In the genomic region with DNA sequence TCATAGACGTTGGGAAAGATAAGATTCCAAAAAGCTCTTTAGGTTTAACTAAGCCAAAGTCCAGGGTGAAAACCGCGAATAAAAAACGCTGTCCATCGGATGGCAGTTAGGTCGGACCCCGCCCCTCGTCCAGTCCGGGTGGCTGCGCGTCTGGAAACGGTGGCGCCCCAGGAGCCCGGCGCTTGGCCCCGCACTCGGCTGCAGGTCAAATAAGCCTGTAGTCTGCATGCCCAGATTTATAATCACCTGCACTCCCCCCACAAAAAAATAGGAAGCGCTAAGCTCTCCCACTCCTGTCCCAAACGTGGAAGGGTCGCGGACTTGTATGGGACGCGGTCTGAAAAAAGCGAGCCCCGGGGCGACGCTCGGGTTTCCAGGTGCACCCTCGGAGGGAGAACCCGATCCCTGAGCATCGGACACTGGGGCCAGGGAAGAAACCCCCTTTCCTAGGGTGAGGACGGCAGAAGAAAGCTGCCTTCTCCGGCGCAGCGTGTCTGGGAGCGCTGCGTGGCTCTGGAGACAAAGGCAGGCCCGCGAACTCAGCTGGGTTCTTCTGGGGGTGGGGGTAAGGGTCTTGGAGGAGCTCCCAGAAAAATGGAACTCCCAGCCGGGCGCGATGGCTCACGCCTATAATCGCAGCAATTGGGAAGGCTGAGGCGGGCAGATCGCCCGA, we compare ENCODE assay signal across 8 cellular contexts. TPM values are rescaled to one million over a fixed set of nuclear protein-coding genes. Genes with fewer than 3 reads are reported as not detected.
DNase-seq lines count a peak whose midpoint lies in the region; ATAC-seq and TF ChIP-seq lines count a peak whose summit lies in the region.

No MANE protein-coding gene starts in this region.

- H3K27ac Mint-ChIP-seq in activated T-helper 2 cell treated with anti-CD3 and anti-CD28 coated beads, Interferon-gamma antibody, Interleukin-2, Interleukin-4, amounts not matched to agents 10 μg/mL and 5 μg/mL and 100 μg/mL, durations not matched to agents 14 hours and 24 hours and 36 hours, result peak overlapping the region; percentile 99
- peak overlapping the region; percentile 100 for H3K27ac Mint-ChIP-seq in neural crest cell (ENCODE audit: unreplicated experiment)

- DNase-seq in NCI-H82 (lab: John Stamatoyannopoulos, UW) (peak; percentile 55), NCI-H82 treated with DMSO at 0.1 percent for 48 hours (lab: John Stamatoyannopoulos, UW; ENCODE audit: unreplicated experiment) (no peak), NCI-H2227 (lab: John Stamatoyannopoulos, UW; ENCODE audit: unreplicated experiment) (peak; percentile 90), foreskin keratinocyte (peak in 1 of 2 donors; percentile 49), neural crest cell (ENCODE audit: low read depth, low spot score) (peak; percentile 67)
- no peak for DNase-seq in activated T-helper 2 cell treated with anti-CD3 and anti-CD28 coated beads, Interferon-gamma antibody, Interleukin-2, Interleukin-4, amounts not matched to agents 10 μg/mL and 5 μg/mL and 100 μg/mL, durations not matched to agents 14 hours and 24 hours and 36 hours (ENCODE audit: low spot score)

- no peaks in the 10 kb centered on the region for H3K27me3 ChIP-seq in foreskin keratinocyte

- WGBS in urinary bladder, result under 1% methylated on average over 47 of the region's 47 CpGs

- peak overlapping the region; percentile 47 for H3K4me3 ChIP-seq in urinary bladder (ENCODE audit: low read depth, low read length)

- peak overlapping the region; percentile 96 for H3K4me3 Mint-ChIP-seq in activated T-helper 2 cell treated with anti-CD3 and anti-CD28 coated beads, Interferon-gamma antibody, Interleukin-2, Interleukin-4, amounts not matched to agents 10 μg/mL and 5 μg/mL and 100 μg/mL, durations not matched to agents 14 hours and 24 hours and 36 hours (ENCODE audit: low read depth)
- peak overlapping the region; percentile 98 for H3K4me3 Mint-ChIP-seq in neural crest cell

- intact Hi-C loops in activated T-helper 2 cell treated with anti-CD3 and anti-CD28 coated beads, Interferon-gamma antibody, Interleukin-2, Interleukin-4, amounts not matched to agents 10 μg/mL and 5 μg/mL and 100 μg/mL, durations not matched to agents 14 hours and 24 hours and 36 hours (cut with micrococcal nuclease), result loop anchor here (5.0 to 10.0 kb wide), 4 partner anchors 126 to 1061 kb away; a partner anchor contains a TSS

- peaks cover 10% of the 10 kb centered on the region for H3K36me3 Mint-ChIP-seq in activated T-helper 2 cell treated with anti-CD3 and anti-CD28 coated beads, Interferon-gamma antibody, Interleukin-2, Interleukin-4, amounts not matched to agents 10 μg/mL and 5 μg/mL and 100 μg/mL, durations not matched to agents 14 hours and 24 hours and 36 hours (ENCODE audit: low read depth)
- no peaks in the 10 kb centered on the region for H3K36me3 Mint-ChIP-seq in neural crest cell (ENCODE audit: low read depth)

- H3K9me3 Mint-ChIP-seq in activated T-helper 2 cell treated with anti-CD3 and anti-CD28 coated beads, Interferon-gamma antibody, Interleukin-2, Interleukin-4, amounts not matched to agents 10 μg/mL and 5 μg/mL and 100 μg/mL, durations not matched to agents 14 hours and 24 hours and 36 hours, result no peaks in the 10 kb centered on the region
- H3K9me3 Mint-ChIP-seq in neural crest cell, result no peaks in the 10 kb centered on the region

- ATAC-seq in HG02885 (IDR thresholded peaks at IDR 0.05; ENCODE audit: poor library complexity, unreplicated experiment) (peak; percentile 6), foreskin keratinocyte (peak; percentile 3)

- H3K4me1 Mint-ChIP-seq in activated T-helper 2 cell treated with anti-CD3 and anti-CD28 coated beads, Interferon-gamma antibody, Interleukin-2, Interleukin-4, amounts not matched to agents 10 μg/mL and 5 μg/mL and 100 μg/mL, durations not matched to agents 14 hours and 24 hours and 36 hours (ENCODE audit: low read depth), result peaks cover 25% of the 10 kb centered on the region
- H3K4me1 Mint-ChIP-seq in neural crest cell, result peaks cover 44% of the 10 kb centered on the region

- H3K4me1 ChIP-seq in foreskin keratinocyte, result peaks cover 13% of the 10 kb centered on the region
- no peaks in the 10 kb centered on the region for H3K4me1 ChIP-seq in urinary bladder (ENCODE audit: insufficient read depth)

- no peaks in the 10 kb centered on the region for H3K27me3 Mint-ChIP-seq in activated T-helper 2 cell treated with anti-CD3 and anti-CD28 coated beads, Interferon-gamma antibody, Interleukin-2, Interleukin-4, amounts not matched to agents 10 μg/mL and 5 μg/mL and 100 μg/mL, durations not matched to agents 14 hours and 24 hours and 36 hours (ENCODE audit: low read depth)
- H3K27me3 Mint-ChIP-seq in neural crest cell (ENCODE audit: low read depth), result no peaks in the 10 kb centered on the region

- H3K36me3 ChIP-seq in urinary bladder (ENCODE audit: insufficient read depth), result no peaks in the 10 kb centered on the region

- H3K27ac ChIP-seq in foreskin keratinocyte (peak overlapping the region; percentile 12), urinary bladder (ENCODE audit: low read depth) (peak overlapping the region; percentile 40)

- TF ChIP-seq CTCF in foreskin keratinocyte (conservative IDR thresholded peaks at IDR 0.05), result no peak
- TF ChIP-seq CTCF in neural crest cell (conservative IDR thresholded peaks at IDR 0.05), result no peak

RNA-seq across cellular contexts. Expression of a gene that starts 0.9 kb away (rescaled TPM):
- 10.6 and 11.0 TPM in 2 replicates for total RNA-seq in activated T-helper 2 cell treated with anti-CD3 and anti-CD28 coated beads, Interferon-gamma antibody, Interleukin-2, Interleukin-4, amounts not matched to agents 10 μg/mL and 5 μg/mL and 100 μg/mL, durations not matched to agents 14 hours and 24 hours and 36 hours
- total RNA-seq in foreskin keratinocyte (8.9 and 9.8 TPM in 2 replicates), neural crest cell (21.6 and 22.9 TPM in 2 replicates), urinary bladder (14.2 TPM)
- polyA plus RNA-seq in foreskin keratinocyte (3.1 and 3.5 TPM in 2 replicates), urinary bladder (8.1 TPM)

RNA-seq across cellular contexts. Expression of a gene that starts 19.6 kb away (rescaled TPM):
- total RNA-seq in activated T-helper 2 cell treated with anti-CD3 and anti-CD28 coated beads, Interferon-gamma antibody, Interleukin-2, Interleukin-4, amounts not matched to agents 10 μg/mL and 5 μg/mL and 100 μg/mL, durations not matched to agents 14 hours and 24 hours and 36 hours, result 48.0 and 49.4 TPM in 2 replicates
- 39.7 and 48.9 TPM in 2 replicates for total RNA-seq in foreskin keratinocyte
- polyA plus RNA-seq in foreskin keratinocyte, result 24.1 and 32.0 TPM in 2 replicates
- 46.4 and 48.7 TPM in 2 replicates for total RNA-seq in neural crest cell
- 32.4 TPM for total RNA-seq in urinary bladder
- 26.6 TPM for polyA plus RNA-seq in urinary bladder

RNA-seq across cellular contexts. Expression of a gene that starts 43.7 kb away (rescaled TPM):
- total RNA-seq in activated T-helper 2 cell treated with anti-CD3 and anti-CD28 coated beads, Interferon-gamma antibody, Interleukin-2, Interleukin-4, amounts not matched to agents 10 μg/mL and 5 μg/mL and 100 μg/mL, durations not matched to agents 14 hours and 24 hours and 36 hours, result 75.4 and 77.4 TPM in 2 replicates
- 104 and 110 TPM in 2 replicates for total RNA-seq in foreskin keratinocyte
- 113 and 122 TPM in 2 replicates for polyA plus RNA-seq in foreskin keratinocyte
- total RNA-seq in neural crest cell, result 120 and 121 TPM in 2 replicates
- total RNA-seq in urinary bladder, result 52.2 TPM
- 122 TPM for polyA plus RNA-seq in urinary bladder

Comparison
In these comparisons a context has a peak if more than half of its experiments do, and no peak if none do; other contexts are left out.
1. DNase-seq: peak in NCI-H82 (single experiment), NCI-H2227 (single experiment) and neural crest cell (single experiment); none in NCI-H82 treated with DMSO at 0.1 percent for 48 hours (single experiment) and activated T-helper 2 cell treated with anti-CD3 and anti-CD28 coated beads, Interferon-gamma antibody, Interleukin-2, Interleukin-4, amounts not matched to agents 10 μg/mL and 5 μg/mL and 100 μg/mL, durations not matched to agents 14 hours and 24 hours and 36 hours (single experiment).